ENCODE assay signal across 13 cellular contexts in genomic region chr13:75395056-75395455, GRCh38.
DNase-seq lines count a peak whose midpoint lies in the region; ATAC-seq lines count a peak whose summit lies in the region.
"Had no signal": no experiment of that assay in that cellular context is flagged by ENCODE, and none has a peak within 500 bp of the region (broad histone marks: within the 10 kb centered on the region; RNA-seq: fewer than 3 reads in every experiment).

No MANE protein-coding gene starts in this region.

- no peaks in the 10 kb centered on the region for H3K36me3 Mint-ChIP-seq in naive B cell

- H3K4me3 Mint-ChIP-seq in naive B cell = no peak overlapping the region
- H3K4me3 Mint-ChIP-seq: GM23338, nephron had no signal

- ATAC-seq in GM18867 (IDR thresholded peaks at IDR 0.05; ENCODE audit: unreplicated experiment) (peak; percentile 80), HG02870 (IDR thresholded peaks at IDR 0.05; ENCODE audit: unreplicated experiment) (peak; percentile 35), naive B cell (ENCODE audit: low read depth in 2 of 2) (peak; percentile 51 to 59), HG03520 (IDR thresholded peaks at IDR 0.05; ENCODE audit: unreplicated experiment) (no peak)
- ATAC-seq: GM23338 had no signal

- no peaks in the 10 kb centered on the region for H3K4me1 Mint-ChIP-seq in naive B cell

- H3K9me3 Mint-ChIP-seq in naive B cell = peaks cover 0 to 8% (median 3%) of the 10 kb centered on the region in 7 donors

- DNase-seq in MV-4-11 (lab: John Stamatoyannopoulos, UW) = peak; percentile 77
- DNase-seq in naive B cell = no peak
- no peak for DNase-seq in NCI-H446 treated with DMSO at 0.1 percent for 48 hours (lab: John Stamatoyannopoulos, UW)
- no peak for DNase-seq in NCI-H1048 (lab: John Stamatoyannopoulos, UW)
- DNase-seq in anterior cingulate cortex (lab: John Stamatoyannopoulos, UW) = no peak
- DNase-seq: activated naive CD4-positive, alpha-beta T cell; kidney glomerular epithelial cell; sigmoid colon had no signal

- H3K27ac Mint-ChIP-seq in naive B cell = no peak overlapping the region
- H3K27ac Mint-ChIP-seq: GM23338 had no signal

- H3K27me3 Mint-ChIP-seq in naive B cell = no peaks in the 10 kb centered on the region
